Comparison of ENCODE assay signal across 8 cellular contexts in the genomic region with DNA sequence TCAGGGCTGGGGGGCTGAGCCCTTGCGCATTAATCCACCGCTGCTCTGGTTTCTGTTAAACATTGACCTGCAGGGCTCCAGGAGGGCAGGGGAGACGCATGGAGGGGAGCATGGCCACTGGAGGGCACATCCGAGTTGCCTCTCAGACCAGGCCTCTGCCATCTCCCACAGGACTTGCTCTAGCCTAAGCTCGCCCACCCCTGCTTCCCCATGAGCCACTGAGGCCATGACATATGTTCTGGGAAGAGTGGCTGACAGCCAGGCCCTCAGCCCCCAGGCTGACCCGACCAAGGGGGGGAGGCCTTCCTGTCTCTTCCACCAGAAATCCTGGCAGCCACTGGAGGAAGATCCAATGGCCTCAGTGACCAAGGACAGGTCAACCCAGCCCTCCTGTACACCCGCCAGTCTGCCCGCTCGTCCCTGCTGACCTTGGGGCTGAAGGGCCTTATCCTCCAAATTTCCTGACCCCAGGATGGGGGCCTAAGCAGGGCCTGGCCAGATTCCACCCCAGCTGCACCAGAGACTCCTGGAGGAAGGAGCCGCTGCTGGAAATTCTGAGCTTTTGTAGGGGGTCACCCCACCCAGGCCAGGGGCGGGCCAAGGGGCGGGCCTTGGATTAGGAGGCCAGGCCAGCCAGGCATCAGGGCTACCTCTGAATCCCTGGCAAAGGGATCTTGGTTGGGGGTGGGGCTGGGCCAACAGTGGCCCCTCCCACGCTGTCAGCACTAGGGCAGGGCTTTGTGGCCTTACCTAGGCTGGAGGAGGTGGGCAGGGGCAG. TPM values are rescaled to one million over a fixed set of nuclear protein-coding genes. Genes with fewer than 3 reads are reported as not detected.
DNase-seq lines count a peak whose midpoint lies in the region; ATAC-seq and TF ChIP-seq lines count a peak whose summit lies in the region.

A gene with protein sequence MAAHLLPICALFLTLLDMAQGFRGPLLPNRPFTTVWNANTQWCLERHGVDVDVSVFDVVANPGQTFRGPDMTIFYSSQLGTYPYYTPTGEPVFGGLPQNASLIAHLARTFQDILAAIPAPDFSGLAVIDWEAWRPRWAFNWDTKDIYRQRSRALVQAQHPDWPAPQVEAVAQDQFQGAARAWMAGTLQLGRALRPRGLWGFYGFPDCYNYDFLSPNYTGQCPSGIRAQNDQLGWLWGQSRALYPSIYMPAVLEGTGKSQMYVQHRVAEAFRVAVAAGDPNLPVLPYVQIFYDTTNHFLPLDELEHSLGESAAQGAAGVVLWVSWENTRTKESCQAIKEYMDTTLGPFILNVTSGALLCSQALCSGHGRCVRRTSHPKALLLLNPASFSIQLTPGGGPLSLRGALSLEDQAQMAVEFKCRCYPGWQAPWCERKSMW (minus strand): TSS at position 537 of the 778 bp plus-strand sequence. CDS start 618 bp downstream, outside the sequence.

- no peak within 1 kb of the TSS for H2AFZ ChIP-seq in SK-N-SH (ENCODE audit: low read depth)

- H3K4me1 ChIP-seq in SK-N-SH (ENCODE audit: control insufficient read depth in 1 of 2, insufficient read depth in 2 of 2, low read depth in 1 of 2, low read length in 1 of 2) (peaks cover 7 to 34% of the 10 kb centered on the region in 2 experiments; a peak in 2 of 4 replicates), duodenal mucosa (ENCODE audit: control insufficient read depth in 1 of 2, insufficient read depth in 2 of 2, low read length in 2 of 2) (peaks cover 25 to 34% of the 10 kb centered on the region in 2 donors), right lobe of liver (peaks cover 0 to 26% (median 14%) of the 10 kb centered on the region in 4 donors), tibial nerve (peaks cover 0 to 50% (median 36%) of the 10 kb centered on the region in 4 donors)

- no peaks in the 10 kb centered on the region for H4K20me1 ChIP-seq in SK-N-SH (ENCODE audit: insufficient read depth)

- TF ChIP-seq EP300 in SK-N-SH (IDR thresholded peaks at IDR 0.05; ENCODE audit: borderline replicate concordance in 1 of 2, low read depth in 1 of 2, low read length in 1 of 2) (no peak), tibial nerve (IDR thresholded peaks at IDR 0.05) (peak in 1 of 2 donors; percentile 53)

- CTCF ChIA-PET in SK-N-SH (lab: Yijun Ruan, JAX) = interaction anchor here (0.9 to 7.7 kb wide), 6 partner anchors 16 to 51 kb away, joined by 3 to 45 read pairs (median 8); a partner anchor contains a TSS

- H3K27ac ChIP-seq in SK-N-SH (ENCODE audit: low read depth in 2 of 2, low read length in 1 of 2) (peak within 1 kb of the TSS in 1 of 2 experiments; percentile 76; a peak in 2 of 4 replicates), duodenal mucosa (ENCODE audit: low read depth, low read length) (peak within 1 kb of the TSS; percentile 62), right lobe of liver (peak within 1 kb of the TSS; percentile 86 to 96 (median 88)), tibial nerve (peak within 1 kb of the TSS; percentile 45 to 89 (median 75))

- no peaks in the 10 kb centered on the region for H3K36me3 ChIP-seq in SK-N-SH (replicated peaks in 1 of 2; ENCODE audit: control insufficient read depth in 1 of 2, insufficient read depth in 2 of 2, low read length in 1 of 2)
- H3K36me3 ChIP-seq in duodenal mucosa (ENCODE audit: control insufficient read depth in 1 of 2, insufficient read depth in 2 of 2, low read length in 2 of 2) = no peaks in the 10 kb centered on the region
- H3K36me3 ChIP-seq in right lobe of liver = no peaks in the 10 kb centered on the region
- H3K36me3 ChIP-seq in tibial nerve = peaks cover 0 to 6% (median 0%) of the 10 kb centered on the region in 3 donors

- H3K79me2 ChIP-seq in SK-N-SH (ENCODE audit: insufficient read depth) = peaks cover 6% of the 10 kb centered on the region; the same call in 1 of the 2 replicates

- TF ChIP-seq CTCF in SK-N-SH (IDR thresholded peaks at IDR 0.05) (no peak), right lobe of liver (IDR thresholded peaks at IDR 0.05) (peak; percentile 28 to 42 (median 34)), tibial nerve (IDR thresholded peaks at IDR 0.05) (peak in 1 of 5 experiments; percentile 16)

- H3K27me3 ChIP-seq in SK-N-SH (ENCODE audit: insufficient read depth) (no peaks in the 10 kb centered on the region), duodenal mucosa (ENCODE audit: control insufficient read depth in 1 of 2, insufficient read depth in 2 of 2, low read length in 2 of 2) (no peaks in the 10 kb centered on the region), right lobe of liver (no peaks in the 10 kb centered on the region), tibial nerve (no peaks in the 10 kb centered on the region)

- no peaks in the 10 kb centered on the region for H3K9me2 ChIP-seq in SK-N-SH

- H3F3A ChIP-seq in SK-N-SH (replicated peaks; ENCODE audit: insufficient read depth) = peaks cover 2% of the 10 kb centered on the region

- peak; percentile 75 for TF ChIP-seq POLR2A in right lobe of liver (IDR thresholded peaks at IDR 0.05)
- TF ChIP-seq POLR2A in tibial nerve (IDR thresholded peaks at IDR 0.05) = peak in 1 of 2 donors; percentile 49

- POLR2A ChIA-PET in SK-N-SH (lab: Yijun Ruan, JAX) = no interaction called here

- H3K4me2 ChIP-seq in SK-N-SH = no peak within 1 kb of the TSS

- intact Hi-C loops in right lobe of liver (cut with DNase I) (no loop called here), posterior cingulate gyrus (cut with DNase I) (no loop called here)

- H3K9ac ChIP-seq in SK-N-SH (no peak within 1 kb of the TSS), duodenal mucosa (ENCODE audit: low read depth in 1 of 2, low read length in 2 of 2) (peak within 1 kb of the TSS; percentile 18 to 32)

- DNase-seq in SK-N-SH (peak; percentile 70), right lobe of liver (peak; percentile 93 to 96 (median 96)), tibial nerve (ENCODE audit: low spot score in 2 of 2) (peak in 1 of 2 donors; percentile 77), posterior cingulate gyrus (no peak)

- H3K9me3 ChIP-seq in SK-N-SH (0 out of 2 replicates have a peak, but pooled peaks cover 7% of the 10 kb centered on the region), duodenal mucosa (ENCODE audit: control insufficient read depth in 1 of 2, low read length in 2 of 2) (no peaks in the 10 kb centered on the region), right lobe of liver (no peaks in the 10 kb centered on the region), tibial nerve (no peaks in the 10 kb centered on the region)

- H3K4me3 ChIP-seq in SK-N-SH (ENCODE audit: low read depth in 2 of 2, low read length in 1 of 2) = no peak within 1 kb of the TSS
- peak within 1 kb of the TSS; percentile 35 to 36 for H3K4me3 ChIP-seq in duodenal mucosa (ENCODE audit: low read depth in 1 of 2, low read length in 2 of 2)
- H3K4me3 ChIP-seq in right lobe of liver = peak within 1 kb of the TSS; percentile 58 to 77 (median 59)
- H3K4me3 ChIP-seq in tibial nerve = peak within 1 kb of the TSS in 2 of 4 donors; percentile 20 to 44

- ATAC-seq in SK-N-SH treated with all-trans-retinoic acid at 6 μM for 48 hours = no peak
- ATAC-seq in right lobe of liver = peak; percentile 55 to 73 (median 64)
- ATAC-seq in GM21619 (IDR thresholded peaks at IDR 0.05; ENCODE audit: unreplicated experiment) = no peak
- ATAC-seq in GM19023 (IDR thresholded peaks at IDR 0.05; ENCODE audit: unreplicated experiment) = no peak

- peak; percentile 42 for TF ChIP-seq RAD21 in SK-N-SH (IDR thresholded peaks at IDR 0.05; ENCODE audit: low read length)

- WGBS in SK-N-SH (ENCODE audit: low lambda C conversion rate) = 86% methylated on average over 3 of the region's 13 CpGs
- 12% methylated on average over 4 of the region's 13 CpGs for WGBS in right lobe of liver (ENCODE audit: insufficient coverage, low coverage, low lambda C conversion rate, missing lambda C conversion rate)
- 31 to 36% methylated on average over 9 to 10 of the region's 13 CpGs for WGBS in tibial nerve, 2 donors

TF ChIP-seq in SK-N-SH, 30 proteins besides CTCF, POLR2A, EP300 and RAD21 (continues in another document):
- TF ChIP-seq MXI1 (IDR thresholded peaks at IDR 0.05; ENCODE audit: low read depth, low read length) = no peak
- TF ChIP-seq, protein P1, sequence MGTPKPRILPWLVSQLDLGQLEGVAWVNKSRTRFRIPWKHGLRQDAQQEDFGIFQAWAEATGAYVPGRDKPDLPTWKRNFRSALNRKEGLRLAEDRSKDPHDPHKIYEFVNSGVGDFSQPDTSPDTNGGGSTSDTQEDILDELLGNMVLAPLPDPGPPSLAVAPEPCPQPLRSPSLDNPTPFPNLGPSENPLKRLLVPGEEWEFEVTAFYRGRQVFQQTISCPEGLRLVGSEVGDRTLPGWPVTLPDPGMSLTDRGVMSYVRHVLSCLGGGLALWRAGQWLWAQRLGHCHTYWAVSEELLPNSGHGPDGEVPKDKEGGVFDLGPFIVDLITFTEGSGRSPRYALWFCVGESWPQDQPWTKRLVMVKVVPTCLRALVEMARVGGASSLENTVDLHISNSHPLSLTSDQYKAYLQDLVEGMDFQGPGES (IDR thresholded peaks at IDR 0.05; ENCODE audit: low read depth, low read length) = no peak

TF ChIP-seq in SK-N-SH treated with all-trans-retinoic acid at 6 μM for 48 hours, 23 proteins besides CTCF, POLR2A, EP300 and RAD21 (continues in another document):
- no peak for TF ChIP-seq ARNTL (CRISPR knock-in tag; IDR thresholded peaks at IDR 0.05; ENCODE audit: borderline replicate concordance, low read depth)
- no peak for TF ChIP-seq ISL1 (CRISPR knock-in tag; IDR thresholded peaks at IDR 0.05)
- TF ChIP-seq TOX (CRISPR knock-in tag; IDR thresholded peaks at IDR 0.05; ENCODE audit: borderline replicate concordance) = no peak
- TF ChIP-seq, protein P2, sequence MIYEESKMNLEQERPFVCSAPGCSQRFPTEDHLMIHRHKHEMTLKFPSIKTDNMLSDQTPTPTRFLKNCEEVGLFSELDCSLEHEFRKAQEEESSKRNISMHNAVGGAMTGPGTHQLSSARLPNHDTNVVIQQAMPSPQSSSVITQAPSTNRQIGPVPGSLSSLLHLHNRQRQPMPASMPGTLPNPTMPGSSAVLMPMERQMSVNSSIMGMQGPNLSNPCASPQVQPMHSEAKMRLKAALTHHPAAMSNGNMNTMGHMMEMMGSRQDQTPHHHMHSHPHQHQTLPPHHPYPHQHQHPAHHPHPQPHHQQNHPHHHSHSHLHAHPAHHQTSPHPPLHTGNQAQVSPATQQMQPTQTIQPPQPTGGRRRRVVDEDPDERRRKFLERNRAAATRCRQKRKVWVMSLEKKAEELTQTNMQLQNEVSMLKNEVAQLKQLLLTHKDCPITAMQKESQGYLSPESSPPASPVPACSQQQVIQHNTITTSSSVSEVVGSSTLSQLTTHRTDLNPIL (CRISPR knock-in tag; IDR thresholded peaks at IDR 0.05; ENCODE audit: low read depth) = no peak

RNA-seq across cellular contexts. Expression of the gene that starts here (rescaled TPM):
- polyA plus RNA-seq in SK-N-SH (2012; rRNA removed) = 0.30 and 0.49 TPM in 2 replicates
- 0.14 and 0.26 TPM in 2 replicates for polyA plus RNA-seq in SK-N-SH (2012; cell fraction: cytosol; rRNA removed)
- polyA plus RNA-seq in SK-N-SH (2012; cell fraction: nucleus; rRNA removed) = 1.7 and 1.8 TPM in 2 replicates
- total RNA-seq in right lobe of liver (100 to 1,000 TPM in 4 of 6 experiments, 10 to 100 TPM in 2; 90.6 to 157 (median 136) TPM), tibial nerve (10 to 100 TPM; 16.5 to 26.5 (median 20.8) TPM)

Comparison
In these comparisons a context has a peak if more than half of its experiments do, and no peak if none do; other contexts are left out.
1. DNase-seq: peak in SK-N-SH (single experiment) and right lobe of liver (3 of 3); none in posterior cingulate gyrus (0 of 10).
2. H3K4me3 ChIP-seq: peak in duodenal mucosa (2 of 2) and right lobe of liver (3 of 3); none in SK-N-SH (0 of 2).
3. ATAC-seq: peak in right lobe of liver (4 of 4); none in SK-N-SH treated with all-trans-retinoic acid at 6 μM for 48 hours (single experiment), GM21619 (single experiment) and GM19023 (single experiment).